2 cellular contexts compared by ENCODE assay signal in the genomic region with DNA sequence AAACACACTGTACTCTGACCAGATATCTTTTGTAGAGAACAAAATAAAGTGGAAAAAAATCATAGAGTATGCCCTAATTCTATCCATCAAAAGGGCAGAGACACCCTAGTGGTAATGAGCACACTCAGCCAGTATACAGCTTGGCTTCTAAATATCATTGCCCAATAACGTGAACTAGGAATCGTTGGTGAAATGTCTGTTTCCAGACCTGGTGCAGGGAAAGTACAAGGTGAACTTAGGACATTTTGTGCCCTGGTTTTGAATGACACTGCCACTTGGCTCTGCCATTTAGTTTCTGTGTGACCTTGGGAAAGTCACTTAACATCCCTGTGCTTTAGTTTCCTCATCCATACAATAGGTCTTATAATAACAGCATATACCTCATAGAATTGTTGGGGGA.
TF ChIP-seq lines count a peak whose summit lies in the region.

No MANE protein-coding gene starts in this region.

TF ChIP-seq in IMR-90, 13 proteins besides CTCF, POLR2A, EP300 and RAD21:
- TF ChIP-seq RCOR1 (IDR thresholded peaks at IDR 0.05; ENCODE audit: insufficient replicate concordance, low read length) = no peak
- 0 out of 2 replicates have a peak, but pooled peaks have one; percentile 38 for TF ChIP-seq CEBPB (IDR thresholded peaks at IDR 0.05; ENCODE audit: low read depth, low read length)
- TF ChIP-seq FOS (IDR thresholded peaks at IDR 0.05; ENCODE audit: low read depth, low read length) = no peak

TF ChIP-seq in H1, 55 proteins besides CTCF, POLR2A, EP300 and RAD21:
- TF ChIP-seq CBX8 (IDR thresholded peaks at IDR 0.05; ENCODE audit: borderline replicate concordance, low read depth, low read length) (no peak), POU5F1 (IDR thresholded peaks at IDR 0.05; ENCODE audit: low read depth, low read length) (no peak), BRCA1 (IDR thresholded peaks at IDR 0.05; ENCODE audit: low read depth, low read length) (no peak), CHD2 (IDR thresholded peaks at IDR 0.05; ENCODE audit: low read length) (no peak), RXRA (IDR thresholded peaks at IDR 0.05; ENCODE audit: insufficient read depth, low read depth, low read length) (no peak), HDAC6 (IDR thresholded peaks at IDR 0.05; ENCODE audit: low read depth, low read length) (no peak), GTF2F1 (IDR thresholded peaks at IDR 0.05; ENCODE audit: borderline replicate concordance, low read depth, low read length) (no peak), SP4 (IDR thresholded peaks at IDR 0.05; ENCODE audit: low read length) (no peak), TCF12 (IDR thresholded peaks at IDR 0.05; ENCODE audit: low read depth, low read length) (no peak), RBBP5 (IDR thresholded peaks at IDR 0.05; ENCODE audit: borderline replicate concordance, low read depth, low read length) (no peak), KDM1A (IDR thresholded peaks at IDR 0.05; ENCODE audit: borderline replicate concordance, low read length) (no peak), ZNF274 (IDR thresholded peaks at IDR 0.05; ENCODE audit: borderline replicate concordance, extremely low read depth, low read length) (no peak), YY1 (IDR thresholded peaks at IDR 0.05; ENCODE audit: low read depth, low read length) (no peak), JUN (IDR thresholded peaks at IDR 0.05; ENCODE audit: low read depth, low read length) (no peak), TEAD4 (IDR thresholded peaks at IDR 0.05; ENCODE audit: low read depth, low read length) (no peak), MAFK (IDR thresholded peaks at IDR 0.05; ENCODE audit: low read depth, low read length) (no peak), SIX5 (IDR thresholded peaks at IDR 0.05; ENCODE audit: low read depth, low read length) (no peak)
- TF ChIP-seq, protein P1, sequence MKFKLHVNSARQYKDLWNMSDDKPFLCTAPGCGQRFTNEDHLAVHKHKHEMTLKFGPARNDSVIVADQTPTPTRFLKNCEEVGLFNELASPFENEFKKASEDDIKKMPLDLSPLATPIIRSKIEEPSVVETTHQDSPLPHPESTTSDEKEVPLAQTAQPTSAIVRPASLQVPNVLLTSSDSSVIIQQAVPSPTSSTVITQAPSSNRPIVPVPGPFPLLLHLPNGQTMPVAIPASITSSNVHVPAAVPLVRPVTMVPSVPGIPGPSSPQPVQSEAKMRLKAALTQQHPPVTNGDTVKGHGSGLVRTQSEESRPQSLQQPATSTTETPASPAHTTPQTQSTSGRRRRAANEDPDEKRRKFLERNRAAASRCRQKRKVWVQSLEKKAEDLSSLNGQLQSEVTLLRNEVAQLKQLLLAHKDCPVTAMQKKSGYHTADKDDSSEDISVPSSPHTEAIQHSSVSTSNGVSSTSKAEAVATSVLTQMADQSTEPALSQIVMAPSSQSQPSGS (IDR thresholded peaks at IDR 0.05; ENCODE audit: low read length) = no peak
